ENCODE assay signal across 26 cellular contexts in the genomic region with DNA sequence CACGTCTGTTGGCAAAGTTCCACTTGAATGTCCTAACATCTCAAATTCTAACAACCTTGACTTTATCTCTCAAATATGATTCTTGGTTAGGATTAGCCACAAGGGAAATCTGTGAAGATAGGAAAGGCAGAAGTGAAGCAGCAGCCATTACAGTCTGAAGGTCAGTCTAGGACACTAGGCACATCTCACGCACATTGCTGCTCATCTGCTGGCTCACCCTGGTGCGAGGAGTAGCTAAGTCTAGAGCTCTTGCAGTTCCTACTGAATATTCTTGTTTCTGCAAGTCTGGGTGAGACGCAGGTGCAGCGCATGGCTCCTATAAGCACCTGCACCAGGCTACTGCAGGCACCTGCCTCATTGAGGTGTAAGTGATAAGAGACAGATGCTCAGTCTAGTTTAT. TPM values are rescaled to one million over a fixed set of nuclear protein-coding genes. Genes with fewer than 3 reads are reported as not detected.
DNase-seq lines count a peak whose midpoint lies in the region; ATAC-seq and TF ChIP-seq lines count a peak whose summit lies in the region.
"Had no signal": no experiment of that assay in that cellular context is flagged by ENCODE, and none has a peak within 500 bp of the region (broad histone marks: within the 10 kb centered on the region; RNA-seq: fewer than 3 reads in every experiment).

No MANE protein-coding gene starts in this region.

- peak overlapping the region; percentile 17; the same call in 1 of the 2 replicates for H3K4me2 ChIP-seq in BLaER1

- no peak for TF ChIP-seq CTCF in adrenal gland (IDR thresholded peaks at IDR 0.05)

- ATAC-seq in HG03280 (IDR thresholded peaks at IDR 0.05; ENCODE audit: unreplicated experiment): no peak
- ATAC-seq: activated CD8-positive, alpha-beta memory T cell treated with anti-CD3 and anti-CD28 coated beads, Interleukin-2, amount 10 ng/mL, durations not matched to agents 7 days and 5 days; left cardiac atrium; right cardiac atrium had no signal

- intact Hi-C loops in adrenal gland (cut with DNase I): no loop called here

- peak; percentile 87 for DNase-seq in NCI-H1436 (lab: John Stamatoyannopoulos, UW)
- DNase-seq in NCI-H2171 treated with DMSO at 0.1 percent for 48 hours (lab: John Stamatoyannopoulos, UW): peak; percentile 98
- DNase-seq in adrenal gland: peak in 4 of 7 donors; percentile 16 to 57 (median 52)
- DNase-seq in NCI-H510A (lab: John Stamatoyannopoulos, UW): no peak
- DNase-seq in GM19238 (ENCODE audit: insufficient read length, low spot score): no peak
- DNase-seq in activated CD4-positive, alpha-beta T cell treated with anti-CD3 and anti-CD28 coated beads for 4 hours: no peak
- DNase-seq: activated B cell treated with CpG ODN at 0.5 μM for 24 hours; activated CD8-positive, alpha-beta memory T cell treated with anti-CD3 and anti-CD28 coated beads, Interleukin-2, amount 10 ng/mL, durations not matched to agents 7 days and 5 days; activated naive CD4-positive, alpha-beta T cell; activated T-cell treated with anti-CD3 and anti-CD28 coated beads, Interleukin-2, amount 50 U/mL, for 48 hours; amniotic stem cell; BE2C; colonic mucosa; DND-41; effector memory CD4-positive, alpha-beta T cell; foreskin fibroblast; H9; left cardiac atrium; NCI-H1092; right cardiac atrium; SHP77 treated with DMSO at 0.1 percent for 48 hours; stimulated activated CD4-positive, alpha-beta T cell treated with anti-CD3 and anti-CD28 coated beads, Interleukin-2, amount 100 ng/mL, for 48 hours had no signal

- H3K9ac ChIP-seq in BLaER1: no peak overlapping the region
- H3K9ac ChIP-seq: parathyroid adenoma had no signal

- TF ChIP-seq POLR2A in adrenal gland (IDR thresholded peaks at IDR 0.05): no peak

- H3K9me3 ChIP-seq in BLaER1 (no peaks in the 10 kb centered on the region), adrenal gland (replicated peaks in 1 of 3) (no peaks in the 10 kb centered on the region)
- H3K9me3 ChIP-seq: BE2C, colonic mucosa, tibial nerve had no signal

- H3K27ac ChIP-seq in BLaER1 (no peak overlapping the region), adrenal gland (no peak overlapping the region)
- H3K27ac ChIP-seq: colonic mucosa, parathyroid adenoma, tibial nerve had no signal

- H3K27me3 ChIP-seq in BLaER1 (no peaks in the 10 kb centered on the region), adrenal gland (no peaks in the 10 kb centered on the region)
- H3K27me3 ChIP-seq: BE2C, colonic mucosa, tibial nerve had no signal

- H4K20me1 ChIP-seq in BLaER1: no peaks in the 10 kb centered on the region

- 51 to 76% (median 67%) methylated on average over 5 of the region's 5 CpGs for WGBS in adrenal gland, 4 donors

- peaks cover 5% of the 10 kb centered on the region; the same call in 1 of the 2 replicates for H3K4me1 ChIP-seq in BLaER1
- H3K4me1 ChIP-seq in adrenal gland (replicated peaks in 1 of 2): no peaks in the 10 kb centered on the region
- H3K4me1 ChIP-seq: BE2C, colonic mucosa, parathyroid adenoma, tibial nerve had no signal

- H3K4me3 ChIP-seq in BLaER1: no peak overlapping the region
- H3K4me3 ChIP-seq in adrenal gland: no peak overlapping the region
- H3K4me3 ChIP-seq: colonic mucosa, tibial nerve had no signal

- no peaks in the 10 kb centered on the region for H3K36me3 ChIP-seq in BLaER1
- H3K36me3 ChIP-seq in adrenal gland (replicated peaks in 1 of 2): no peaks in the 10 kb centered on the region
- H3K36me3 ChIP-seq: BE2C, colonic mucosa, tibial nerve had no signal

RNA-seq across cellular contexts. Expression of a gene that starts 6.4 kb away (rescaled TPM):
- total RNA-seq in adrenal gland: 1,000 to 10,000 TPM in 1 of 8 donors, 100 to 1,000 TPM in 7; 674 to 1,555 (median 714) TPM
- polyA plus RNA-seq in adrenal gland: 100 to 1,000 TPM; 362 to 912 (median 745) TPM

RNA-seq across cellular contexts. Expression of a gene that starts 57.5 kb away (rescaled TPM):
- total RNA-seq in adrenal gland: 10 to 100 TPM in 7 of 8 donors, 1 to 10 TPM in 1; 7.2 to 22.9 (median 11.9) TPM
- polyA plus RNA-seq in adrenal gland: 10 to 100 TPM; 13.6 to 15.2 (median 14.8) TPM

RNA-seq across cellular contexts. Expression of a gene that starts 58.0 kb away (rescaled TPM):
- total RNA-seq in adrenal gland: 10 to 100 TPM in 4 of 8 donors, 1 to 10 TPM in 4; 5.5 to 16.5 (median 10.2) TPM
- polyA plus RNA-seq in adrenal gland: 1 to 10 TPM; 2.8 to 6.7 (median 4.1) TPM

Comparison
In these comparisons a context has a peak if more than half of its experiments do, and no peak if none do; other contexts are left out.
1. DNase-seq: peak in NCI-H1436 (single experiment), NCI-H2171 treated with DMSO at 0.1 percent for 48 hours (single experiment) and adrenal gland (4 of 7); none in NCI-H510A (single experiment), GM19238 (single experiment) and activated CD4-positive, alpha-beta T cell treated with anti-CD3 and anti-CD28 coated beads for 4 hours (0 of 2).